In the genomic region with DNA sequence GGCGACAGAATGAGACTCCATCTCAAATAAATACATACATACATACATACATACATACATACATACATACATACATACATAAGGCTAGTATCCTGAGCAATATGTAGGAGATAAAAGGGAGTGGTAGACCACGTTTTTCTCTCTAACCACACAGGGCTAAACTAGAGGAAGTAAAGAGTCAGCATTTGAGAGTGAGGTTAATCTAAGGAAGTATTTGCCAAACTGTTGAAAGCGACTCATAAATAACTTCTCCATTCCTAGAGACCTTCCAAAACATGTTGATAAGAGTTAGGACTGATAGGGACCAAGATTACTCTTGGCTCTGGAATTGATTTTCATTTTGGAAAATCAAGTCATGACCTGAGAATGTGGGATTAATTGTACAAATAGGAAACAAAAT, we compare ENCODE assay signal across 17 cellular contexts.
A peak's percentile ranks its signal among the peaks of the same experiment; 100 is the strongest.
DNase-seq lines count a peak whose midpoint lies in the region; ATAC-seq and TF ChIP-seq lines count a peak whose summit lies in the region.
"Had no signal": no experiment of that assay in that cellular context is flagged by ENCODE, and none has a peak within 500 bp of the region (broad histone marks: within the 10 kb centered on the region; RNA-seq: fewer than 3 reads in every experiment).

No MANE protein-coding gene starts in this region.

- peaks cover 2% of the 10 kb centered on the region for H3K27me3 Mint-ChIP-seq in HFFc6 (ENCODE audit: insufficient read depth)
- H3K27me3 Mint-ChIP-seq in activated CD8-positive, alpha-beta T cell treated with anti-CD3 and anti-CD28 coated beads for 36 hours: no peaks in the 10 kb centered on the region
- H3K27me3 Mint-ChIP-seq in naive thymus-derived CD8-positive, alpha-beta T cell: no peaks in the 10 kb centered on the region
- H3K27me3 Mint-ChIP-seq in neural progenitor cell (ENCODE audit: insufficient read depth, low read depth): peaks cover 3% of the 10 kb centered on the region
- H3K27me3 Mint-ChIP-seq: CD4-positive, CD25-positive, alpha-beta regulatory T cell; progenitor cell of endocrine pancreas had no signal

- H3K4me3 ChIP-seq in OCI-LY7 (ENCODE audit: low read depth, low read length, poor library complexity, severe bottlenecking) (no peak overlapping the region), neural progenitor cell (no peak overlapping the region)
- H3K4me3 ChIP-seq: coronary artery, esophagus muscularis mucosa, heart left ventricle, suprapubic skin had no signal

- H3K4me1 ChIP-seq in OCI-LY7 (ENCODE audit: insufficient read depth, low read length, poor library complexity, severe bottlenecking) (no peaks in the 10 kb centered on the region), neural progenitor cell (no peaks in the 10 kb centered on the region)
- H3K4me1 ChIP-seq: esophagus muscularis mucosa had no signal

- POLR2A ChIA-PET in activated CD8-positive, alpha-beta T cell treated with anti-CD3 and anti-CD28 coated beads for 36 hours (lab: Charles Lee): interaction anchor here (1.2 kb wide), 1 partner anchor 69 kb away, joined by 3 read pairs; a partner anchor contains a TSS
- POLR2A ChIA-PET in naive thymus-derived CD8-positive, alpha-beta T cell (lab: Charles Lee): no interaction called here
- POLR2A ChIA-PET in OCI-LY7 (lab: Charles Lee): no interaction called here

- H3K36me3 ChIP-seq in OCI-LY7 (ENCODE audit: insufficient read depth, low read length) (peaks cover 3% of the 10 kb centered on the region; the same call in 1 of the 2 replicates), neural progenitor cell (no peaks in the 10 kb centered on the region)
- H3K36me3 ChIP-seq: esophagus muscularis mucosa, suprapubic skin had no signal

- H3F3A ChIP-seq in neural progenitor cell (ENCODE audit: low read depth): no peaks in the 10 kb centered on the region

- no peaks in the 10 kb centered on the region for H4K20me1 ChIP-seq in OCI-LY7 (ENCODE audit: insufficient read depth, low read length)
- H4K20me1 ChIP-seq in neural progenitor cell (ENCODE audit: low read depth): no peaks in the 10 kb centered on the region

- no peak overlapping the region for H3K27ac Mint-ChIP-seq in HFFc6
- no peak overlapping the region for H3K27ac Mint-ChIP-seq in activated CD8-positive, alpha-beta T cell treated with anti-CD3 and anti-CD28 coated beads for 36 hours
- peak overlapping the region in 1 of 10 donors; percentile 15 for H3K27ac Mint-ChIP-seq in naive thymus-derived CD8-positive, alpha-beta T cell
- H3K27ac Mint-ChIP-seq in neural progenitor cell: no peak overlapping the region
- H3K27ac Mint-ChIP-seq: progenitor cell of endocrine pancreas had no signal

- CTCF ChIA-PET in activated CD8-positive, alpha-beta T cell treated with anti-CD3 and anti-CD28 coated beads for 36 hours (lab: Charles Lee): interaction anchor here (0.7 to 6.4 kb wide), 2 partner anchors 9 to 72 kb away, joined by 3 to 42 read pairs; no protein-coding TSS in a partner anchor
- CTCF ChIA-PET in OCI-LY7 (lab: Charles Lee; ENCODE audit: unreplicated experiment): no interaction called here

- no peak overlapping the region for H3K4me2 ChIP-seq in OCI-LY7 (ENCODE audit: low read length)
- H3K4me2 ChIP-seq in neural progenitor cell: no peak overlapping the region

- H2AFZ ChIP-seq in OCI-LY7 (ENCODE audit: low read length) (no peak overlapping the region), neural progenitor cell (replicated peaks) (no peak overlapping the region)

- TF ChIP-seq CTCF in HFFc6 (IDR thresholded peaks at IDR 0.05) (no peak), OCI-LY7 (conservative IDR thresholded peaks at IDR 0.05; ENCODE audit: low read length) (no peak), neural progenitor cell (IDR thresholded peaks at IDR 0.05) (no peak)
- TF ChIP-seq CTCF in activated CD8-positive, alpha-beta T cell treated with anti-CD3 and anti-CD28 coated beads for 36 hours (IDR thresholded peaks at IDR 0.05): no peak

- no peaks in the 10 kb centered on the region for H3K9me2 ChIP-seq in OCI-LY7 (ENCODE audit: insufficient read depth, low read length)

- H3K9me3 Mint-ChIP-seq in HFFc6 (no peaks in the 10 kb centered on the region), neural progenitor cell (no peaks in the 10 kb centered on the region)
- no peaks in the 10 kb centered on the region for H3K9me3 Mint-ChIP-seq in activated CD8-positive, alpha-beta T cell treated with anti-CD3 and anti-CD28 coated beads for 36 hours
- no peaks in the 10 kb centered on the region for H3K9me3 Mint-ChIP-seq in naive thymus-derived CD8-positive, alpha-beta T cell

- H3K79me2 ChIP-seq in OCI-LY7 (ENCODE audit: insufficient read depth, low read depth, low read length) (no peaks in the 10 kb centered on the region), neural progenitor cell (ENCODE audit: low read depth) (no peaks in the 10 kb centered on the region)

- H3K4me3 Mint-ChIP-seq in HFFc6 (no peak overlapping the region), neural progenitor cell (no peak overlapping the region)
- no peak overlapping the region for H3K4me3 Mint-ChIP-seq in activated CD8-positive, alpha-beta T cell treated with anti-CD3 and anti-CD28 coated beads for 36 hours
- peak overlapping the region in 1 of 10 donors; percentile 5 for H3K4me3 Mint-ChIP-seq in naive thymus-derived CD8-positive, alpha-beta T cell
- H3K4me3 Mint-ChIP-seq: CD4-positive, CD25-positive, alpha-beta regulatory T cell had no signal

- no TSS peak for BruUV-seq in OCI-LY7 (replicated peaks; lab: Mats Ljungman, UMichigan)

- no peaks in the 10 kb centered on the region for H3K27me3 ChIP-seq in neural progenitor cell
- H3K27me3 ChIP-seq: esophagus muscularis mucosa, heart left ventricle, suprapubic skin had no signal

- H3K36me3 Mint-ChIP-seq in HFFc6 (ENCODE audit: low read depth) (no peaks in the 10 kb centered on the region), neural progenitor cell (peaks cover 3% of the 10 kb centered on the region)
- no peaks in the 10 kb centered on the region for H3K36me3 Mint-ChIP-seq in activated CD8-positive, alpha-beta T cell treated with anti-CD3 and anti-CD28 coated beads for 36 hours (ENCODE audit: low read depth)
- no peaks in the 10 kb centered on the region for H3K36me3 Mint-ChIP-seq in naive thymus-derived CD8-positive, alpha-beta T cell
- H3K36me3 Mint-ChIP-seq: CD4-positive, CD25-positive, alpha-beta regulatory T cell had no signal

- no peaks in the 10 kb centered on the region for H3K9me3 ChIP-seq in OCI-LY7 (ENCODE audit: low read length)
- H3K9me3 ChIP-seq in neural progenitor cell (ENCODE audit: low read depth): no peaks in the 10 kb centered on the region
- H3K9me3 ChIP-seq: esophagus muscularis mucosa, heart left ventricle, suprapubic skin had no signal

- no peak overlapping the region for H3K27ac ChIP-seq in OCI-LY7 (ENCODE audit: low read depth, low read length, poor library complexity, severe bottlenecking)
- no peak overlapping the region for H3K27ac ChIP-seq in neural progenitor cell
- H3K27ac ChIP-seq: coronary artery, esophagus muscularis mucosa, heart left ventricle, suprapubic skin had no signal

- H3K9ac ChIP-seq in neural progenitor cell: no peak overlapping the region

- H3K4me1 Mint-ChIP-seq in HFFc6 (ENCODE audit: low read depth) (peaks cover 18% of the 10 kb centered on the region), neural progenitor cell (no peaks in the 10 kb centered on the region)
- peaks cover 17% of the 10 kb centered on the region for H3K4me1 Mint-ChIP-seq in activated CD8-positive, alpha-beta T cell treated with anti-CD3 and anti-CD28 coated beads for 36 hours (ENCODE audit: low read depth)
- peaks cover 18 to 27% (median 22%) of the 10 kb centered on the region in 4 donors for H3K4me1 Mint-ChIP-seq in naive thymus-derived CD8-positive, alpha-beta T cell

- DNase-seq in HFFc6: peak; percentile 6
- peak; percentile 91 for DNase-seq in MV-4-11 (lab: John Stamatoyannopoulos, UW)
- DNase-seq in activated CD8-positive, alpha-beta T cell treated with anti-CD3 and anti-CD28 coated beads for 36 hours: no peak
- DNase-seq in naive thymus-derived CD8-positive, alpha-beta T cell: peak in 2 of 10 donors; percentile 22 to 23
- DNase-seq in OCI-LY7 (ENCODE audit: low spot score): no peak
- no peak for DNase-seq in neural progenitor cell (ENCODE audit: low spot score)
- no peak for DNase-seq in Right ventricle myocardium superior
- no peak for DNase-seq in NCI-H524 (lab: John Stamatoyannopoulos, UW)
- DNase-seq: anterior cingulate cortex, heart left ventricle, NCI-H446 had no signal

- intact Hi-C loops in activated CD8-positive, alpha-beta T cell treated with anti-CD3 and anti-CD28 coated beads for 36 hours (cut with micrococcal nuclease): no loop called here
- intact Hi-C loops in OCI-LY7 (cut with micrococcal nuclease; ENCODE audit: unreplicated experiment): no loop called here
- intact Hi-C loops in Right ventricle myocardium superior (cut with DNase I): no loop called here

- peak; percentile 53 for ATAC-seq in activated CD8-positive, alpha-beta T cell treated with anti-CD3 and anti-CD28 coated beads for 36 hours
- ATAC-seq in naive thymus-derived CD8-positive, alpha-beta T cell: peak; percentile 42 to 70
- ATAC-seq in Right ventricle myocardium superior (ENCODE audit: poor library complexity): no peak
- ATAC-seq: Panc1 had no signal

Comparison
In these comparisons a context has a peak if more than half of its experiments do, and no peak if none do; other contexts are left out.
1. DNase-seq: peak in HFFc6 (single experiment) and MV-4-11 (single experiment); none in activated CD8-positive, alpha-beta T cell treated with anti-CD3 and anti-CD28 coated beads for 36 hours (single experiment), OCI-LY7 (single experiment), neural progenitor cell (single experiment), Right ventricle myocardium superior (single experiment) and NCI-H524 (0 of 2).